In genomic region chr3:43192028-43192427, GRCh38 we compare ENCODE assay signal across 17 cellular contexts.
"Had no signal": no experiment of that assay in that cellular context is flagged by ENCODE, and none has a peak within 500 bp of the region (broad histone marks: within the 10 kb centered on the region; RNA-seq: fewer than 3 reads in every experiment).

No MANE protein-coding gene starts in this region.

- H3K9me3 Mint-ChIP-seq: dendritic cell treated with granulocyte-macrophage colony-stimulating factor and Interleukin-4, amounts not matched to agents 40 ng/mL and 50 ng/mL, for 4 days; neural progenitor cell had no signal

- H3K9me3 ChIP-seq: body of pancreas, pancreas, stomach, tibial artery, uterus had no signal

- H3K4me3 Mint-ChIP-seq: activated T-cell treated with anti-CD3 and anti-CD28 coated beads, Interleukin-2, amount 50 U/mL, for 72 hours; dendritic cell treated with granulocyte-macrophage colony-stimulating factor and Interleukin-4, amounts not matched to agents 40 ng/mL and 50 ng/mL, for 4 days; neural progenitor cell; T-helper 1 cell treated with Interleukin-12 subunit alpha and Interleukin-12 subunit beta and Interleukin-4 antibody, amounts not matched to agents 30 μg/mL and 1 μg/mL, for 36 hours had no signal

- H3K4me3 ChIP-seq: body of pancreas, hepatocyte, neural progenitor cell, pancreas, stomach, tibial artery, uterus had no signal

- H3K27me3 ChIP-seq: body of pancreas, hepatocyte, neural progenitor cell, pancreas, stomach, uterus had no signal

- H3K36me3 Mint-ChIP-seq: neural progenitor cell had no signal

- H3K27ac Mint-ChIP-seq: activated T-cell treated with anti-CD3 and anti-CD28 coated beads, Interleukin-2, amount 50 U/mL, for 72 hours; dendritic cell treated with granulocyte-macrophage colony-stimulating factor and Interleukin-4, amounts not matched to agents 40 ng/mL and 50 ng/mL, for 4 days; neural progenitor cell; T-helper 1 cell treated with Interleukin-12 subunit alpha and Interleukin-12 subunit beta and Interleukin-4 antibody, amounts not matched to agents 30 μg/mL and 1 μg/mL, for 36 hours had no signal

- H3K27ac ChIP-seq: body of pancreas, neural progenitor cell, pancreas, stomach, tibial artery had no signal

- H3K27me3 Mint-ChIP-seq: dendritic cell treated with granulocyte-macrophage colony-stimulating factor and Interleukin-4, amounts not matched to agents 40 ng/mL and 50 ng/mL, for 4 days had no signal

- H3K4me1 ChIP-seq: neural progenitor cell, stomach, tibial artery, uterus had no signal

- H3K36me3 ChIP-seq: neural progenitor cell, pancreas, stomach, tibial artery, uterus had no signal

- DNase-seq: activated CD4-positive, alpha-beta T cell treated with anti-CD3 and anti-CD28 coated beads, Interleukin-2, amount 50 U/mL, for 4 hours; activated CD8-positive, alpha-beta memory T cell treated with anti-CD3 and anti-CD28 coated beads, Interleukin-2, amount 50 U/mL, for 4 hours; activated T-cell treated with anti-CD3 and anti-CD28 coated beads, Interleukin-2, amount 50 U/mL, for 72 hours; amniotic stem cell; body of pancreas; left ventricle myocardium superior; mesendoderm; pancreas; stimulated activated CD4-positive, alpha-beta T cell treated with anti-CD3 and anti-CD28 coated beads, Interleukin-2, amount 100 ng/mL, for 48 hours; stimulated activated CD8-positive, alpha-beta memory T cell treated with anti-CD3 and anti-CD28 coated beads, Interleukin-4, amount 100 ng/mL, for 48 hours; stomach; tibial artery; uterus had no signal

- ATAC-seq: activated T-cell treated with anti-CD3 and anti-CD28 coated beads, Interleukin-2, amount 50 U/mL, for 72 hours; body of pancreas; left ventricle myocardium superior; pancreas had no signal
